ENCODE assay signal across 8 cellular contexts in genomic region chr7:74061840-74062539, GRCh38. TPM values are rescaled to one million over a fixed set of nuclear protein-coding genes. Genes with fewer than 3 reads are reported as not detected.
DNase-seq lines count a peak whose midpoint lies in the region; ATAC-seq and TF ChIP-seq lines count a peak whose summit lies in the region.

No MANE protein-coding gene starts in this region.

- H3K4me3 ChIP-seq in AG10803 (ENCODE audit: low read length) (peak overlapping the region; percentile 57), HFF-Myc (replicated peaks; ENCODE audit: low read depth, low read length) (no peak overlapping the region)

- peak overlapping the region in 1 of 2 donors; percentile 81 for H3K27ac Mint-ChIP-seq in activated naive CD4-positive, alpha-beta T cell treated with anti-CD3 and anti-CD28 coated beads, Interleukin-2, amount 50 U/mL, for 72 hours

- H3K9me3 Mint-ChIP-seq in activated naive CD4-positive, alpha-beta T cell treated with anti-CD3 and anti-CD28 coated beads, Interleukin-2, amount 50 U/mL, for 72 hours, result no peaks in the 10 kb centered on the region

- intact Hi-C loops in posterior vena cava (cut with DNase I), result loop anchor here (1.0 to 10.0 kb wide), 2 partner anchors 50 to 333 kb away; no protein-coding TSS in a partner anchor

- TF ChIP-seq CTCF in AG10803 (conservative IDR thresholded peaks at IDR 0.05; ENCODE audit: low read length) (no peak), HFF-Myc (IDR thresholded peaks at IDR 0.05; ENCODE audit: low read depth, low read length, missing control alignments) (no peak)

- peak; percentile 54 to 86 for ATAC-seq in activated naive CD4-positive, alpha-beta T cell treated with anti-CD3 and anti-CD28 coated beads, Interleukin-2, amount 50 U/mL, for 72 hours
- no peak for ATAC-seq in GM21360 (IDR thresholded peaks at IDR 0.05; ENCODE audit: unreplicated experiment)

- no peaks in the 10 kb centered on the region for H3K36me3 Mint-ChIP-seq in activated naive CD4-positive, alpha-beta T cell treated with anti-CD3 and anti-CD28 coated beads, Interleukin-2, amount 50 U/mL, for 72 hours

- DNase-seq in AG10803 (ENCODE audit: low read depth) (peak; percentile 96), HFF-Myc (ENCODE audit: extremely low read depth, low read depth) (peak; percentile 76), SHP77 treated with DMSO at 0.1 percent for 48 hours (lab: John Stamatoyannopoulos, UW) (peak; percentile 58), glomerular endothelial cell (ENCODE audit: extremely low read depth, low read depth, low spot score) (peak; percentile 54), posterior vena cava (ENCODE audit: low spot score) (peak; percentile 95), ureter (ENCODE audit: low spot score) (peak; percentile 90)
- no peak for DNase-seq in activated naive CD4-positive, alpha-beta T cell treated with anti-CD3 and anti-CD28 coated beads, Interleukin-2, amount 50 U/mL, for 72 hours (ENCODE audit: low spot score in 2 of 2)

RNA-seq across cellular contexts. Expression of gene LIMK1, which starts 21.6 kb away (rescaled TPM):
- total RNA-seq in activated naive CD4-positive, alpha-beta T cell treated with anti-CD3 and anti-CD28 coated beads, Interleukin-2, amount 50 U/mL, for 72 hours, result 10 to 100 TPM; 12.2 to 17.1 TPM
- total RNA-seq in glomerular endothelial cell (56.8 and 64.8 TPM in 2 replicates), posterior vena cava (10 to 100 TPM; 19.4 to 22.3 TPM), ureter (26.0 TPM)

RNA-seq across cellular contexts. Expression of gene ELN, which starts 34.0 kb away (rescaled TPM):
- not detected for total RNA-seq in activated naive CD4-positive, alpha-beta T cell treated with anti-CD3 and anti-CD28 coated beads, Interleukin-2, amount 50 U/mL, for 72 hours
- total RNA-seq in glomerular endothelial cell, result 0.35 and 1.8 TPM in 2 replicates
- 100 to 1,000 TPM; 354 to 999 TPM for total RNA-seq in posterior vena cava
- total RNA-seq in ureter, result 31.9 TPM

Comparison
In these comparisons a context has a peak if more than half of its experiments do, and no peak if none do; other contexts are left out.
1. DNase-seq: peak in AG10803 (single experiment), HFF-Myc (single experiment), SHP77 treated with DMSO at 0.1 percent for 48 hours (single experiment), glomerular endothelial cell (single experiment), posterior vena cava (single experiment) and ureter (single experiment); none in activated naive CD4-positive, alpha-beta T cell treated with anti-CD3 and anti-CD28 coated beads, Interleukin-2, amount 50 U/mL, for 72 hours (0 of 2).
2. RNA of gene ELN, which starts 34.0 kb away (total RNA-seq): 354 to 999 TPM in posterior vena cava and 31.9 TPM in ureter (single experiment); 0.35 to 1.8 TPM in glomerular endothelial cell and not detected in activated naive CD4-positive, alpha-beta T cell treated with anti-CD3 and anti-CD28 coated beads, Interleukin-2, amount 50 U/mL, for 72 hours; every median in the first group is over 10 times any median in the second.